Comparison of ENCODE assay signal across 8 cellular contexts in the genomic region with DNA sequence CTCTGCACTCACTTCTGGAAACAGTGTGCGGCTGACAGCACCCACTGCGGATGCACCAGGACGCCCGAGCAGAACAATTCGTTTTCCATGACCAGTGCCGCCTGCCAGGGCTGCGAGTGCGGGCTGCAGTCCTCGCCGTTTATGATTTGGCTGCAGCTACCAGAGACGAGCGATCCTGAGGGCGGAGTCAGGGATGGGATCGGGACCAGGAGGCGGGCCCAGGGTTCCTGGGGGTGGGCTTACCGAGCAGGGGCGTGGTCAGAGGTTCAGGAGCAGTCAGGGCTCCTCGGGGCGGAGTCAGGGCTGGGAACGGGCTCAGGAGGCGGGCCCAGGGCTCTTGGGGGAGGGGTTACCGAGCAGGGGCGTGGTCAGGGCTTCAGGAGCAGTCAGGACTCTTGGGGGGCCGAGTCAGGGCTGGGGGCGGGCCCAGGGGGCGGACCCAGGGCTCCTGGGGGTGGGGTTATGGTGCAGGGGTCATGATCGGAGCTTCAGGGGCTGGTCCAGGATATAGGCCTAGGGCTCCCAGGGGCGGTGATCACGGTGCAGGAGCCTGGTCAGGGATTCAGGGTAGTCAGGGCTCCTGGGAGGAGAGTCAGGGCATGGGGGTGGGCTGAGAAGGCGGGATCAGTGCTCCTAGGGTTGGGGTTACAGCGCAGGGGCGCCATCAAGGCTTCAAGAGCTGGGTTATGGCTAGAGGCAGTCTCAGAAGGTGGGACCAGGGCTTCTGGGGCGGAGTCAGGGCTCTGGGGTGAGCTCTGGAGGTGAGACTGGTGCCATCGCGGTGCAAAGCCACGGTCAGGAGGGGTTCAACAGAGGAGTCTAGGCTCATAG. TPM values are rescaled to one million over a fixed set of nuclear protein-coding genes. Genes with fewer than 3 reads are reported as not detected.
DNase-seq lines count a peak whose midpoint lies in the region; ATAC-seq and TF ChIP-seq lines count a peak whose summit lies in the region.

No MANE protein-coding gene starts in this region.

- DNase-seq in NCI-H82 (lab: John Stamatoyannopoulos, UW), result peak; percentile 70
- DNase-seq in NCI-H82 treated with DMSO at 0.1 percent for 48 hours (lab: John Stamatoyannopoulos, UW; ENCODE audit: unreplicated experiment), result no peak
- peak in 69 of 76 experiments; percentile 8 to 86 (median 58) for DNase-seq in HUDEP-2 (lab: John Stamatoyannopoulos, UW; ENCODE audit: unreplicated experiment in 76 of 76)
- DNase-seq in T-helper 2 cell treated with Interferon-gamma antibody and Interleukin-4, amounts not matched to agents 5 μg/mL and 100 μg/mL, for 36 hours (ENCODE audit: low spot score), result peak; percentile 44
- peak; percentile 88 for DNase-seq in glutamatergic neuron
- peak; percentile 36 to 47 for DNase-seq in stimulated activated CD4-positive, alpha-beta T cell treated with anti-CD3 and anti-CD28 coated beads, Interleukin-4, amount 100 ng/mL, for 48 hours (ENCODE audit: low read depth in 2 of 2)
- no peak for DNase-seq in effector CD4-positive, alpha-beta T cell

- H3K4me3 Mint-ChIP-seq in T-helper 2 cell treated with Interferon-gamma antibody and Interleukin-4, amounts not matched to agents 5 μg/mL and 100 μg/mL, for 36 hours, result peak overlapping the region; percentile 55
- peak overlapping the region; percentile 46 for H3K4me3 Mint-ChIP-seq in glutamatergic neuron (ENCODE audit: unreplicated experiment)

- H3K36me3 Mint-ChIP-seq in T-helper 2 cell treated with Interferon-gamma antibody and Interleukin-4, amounts not matched to agents 5 μg/mL and 100 μg/mL, for 36 hours (ENCODE audit: low read depth), result no peaks in the 10 kb centered on the region
- no peaks in the 10 kb centered on the region for H3K36me3 Mint-ChIP-seq in glutamatergic neuron (ENCODE audit: unreplicated experiment)

- no peak for TF ChIP-seq CTCF in glutamatergic neuron (IDR thresholded peaks at IDR 0.05; ENCODE audit: partially characterized antibody, unreplicated experiment)

- no peak for ATAC-seq in GM21737 (IDR thresholded peaks at IDR 0.05; ENCODE audit: unreplicated experiment)

- peaks cover 5% of the 10 kb centered on the region for H3K4me1 Mint-ChIP-seq in T-helper 2 cell treated with Interferon-gamma antibody and Interleukin-4, amounts not matched to agents 5 μg/mL and 100 μg/mL, for 36 hours (ENCODE audit: low read depth)
- no peaks in the 10 kb centered on the region for H3K4me1 Mint-ChIP-seq in glutamatergic neuron (ENCODE audit: low read depth, unreplicated experiment)

- H3K27ac Mint-ChIP-seq in T-helper 2 cell treated with Interferon-gamma antibody and Interleukin-4, amounts not matched to agents 5 μg/mL and 100 μg/mL, for 36 hours, result no peak overlapping the region
- H3K27ac Mint-ChIP-seq in glutamatergic neuron (ENCODE audit: unreplicated experiment), result no peak overlapping the region

- no peaks in the 10 kb centered on the region for H3K9me3 Mint-ChIP-seq in T-helper 2 cell treated with Interferon-gamma antibody and Interleukin-4, amounts not matched to agents 5 μg/mL and 100 μg/mL, for 36 hours
- peaks cover 4% of the 10 kb centered on the region for H3K9me3 Mint-ChIP-seq in glutamatergic neuron (ENCODE audit: unreplicated experiment)

- peaks cover 30% of the 10 kb centered on the region for H3K27me3 Mint-ChIP-seq in T-helper 2 cell treated with Interferon-gamma antibody and Interleukin-4, amounts not matched to agents 5 μg/mL and 100 μg/mL, for 36 hours (ENCODE audit: low read depth)
- peaks cover 16% of the 10 kb centered on the region for H3K27me3 Mint-ChIP-seq in glutamatergic neuron (ENCODE audit: unreplicated experiment)

RNA-seq across cellular contexts. Expression of gene KLK4, which starts 1.7 kb away (rescaled TPM):
- 0.66 TPM for total RNA-seq in glutamatergic neuron (ENCODE audit: unreplicated experiment)

RNA-seq across cellular contexts. Expression of gene KLK2, which starts 36.2 kb away (rescaled TPM):
- not detected for total RNA-seq in glutamatergic neuron (ENCODE audit: unreplicated experiment)

RNA-seq across cellular contexts. Expression of gene KLK5, which starts 43.4 kb away (rescaled TPM):
- total RNA-seq in glutamatergic neuron (ENCODE audit: unreplicated experiment), result not detected

RNA-seq across cellular contexts. Expression of gene KLK3, which starts 54.7 kb away (rescaled TPM):
- not detected for total RNA-seq in glutamatergic neuron (ENCODE audit: unreplicated experiment)

RNA-seq across cellular contexts. Expression of gene KLK6, which starts 59.9 kb away (rescaled TPM):
- not detected for total RNA-seq in glutamatergic neuron (ENCODE audit: unreplicated experiment)

Comparison
In these comparisons a context has a peak if more than half of its experiments do, and no peak if none do; other contexts are left out.
1. DNase-seq: peak in NCI-H82 (single experiment), HUDEP-2 (69 of 76), T-helper 2 cell treated with Interferon-gamma antibody and Interleukin-4, amounts not matched to agents 5 μg/mL and 100 μg/mL, for 36 hours (single experiment), glutamatergic neuron (single experiment) and stimulated activated CD4-positive, alpha-beta T cell treated with anti-CD3 and anti-CD28 coated beads, Interleukin-4, amount 100 ng/mL, for 48 hours (2 of 2); none in NCI-H82 treated with DMSO at 0.1 percent for 48 hours (single experiment) and effector CD4-positive, alpha-beta T cell (single experiment).